11 cellular contexts compared by ENCODE assay signal in genomic region chr21:32131960-32132359, GRCh38.
A peak's percentile ranks its signal among the peaks of the same experiment; 100 is the strongest.
DNase-seq lines count a peak whose midpoint lies in the region; FAIRE-seq and TF ChIP-seq lines count a peak whose summit lies in the region.
"Had no signal": no experiment of that assay in that cellular context is flagged by ENCODE, and none has a peak within 500 bp of the region (broad histone marks: within the 10 kb centered on the region; RNA-seq: fewer than 3 reads in every experiment).

No MANE protein-coding gene starts in this region.

- H3K27me3 ChIP-seq in mammary epithelial cell (ENCODE audit: insufficient read depth, low read length) (no peaks in the 10 kb centered on the region), adrenal gland (no peaks in the 10 kb centered on the region), hepatocyte (no peaks in the 10 kb centered on the region)
- H3K27me3 ChIP-seq: upper lobe of left lung had no signal

- H3K9me3 ChIP-seq in mammary epithelial cell (replicated peaks; ENCODE audit: insufficient read depth, low read length) (peaks cover 8% of the 10 kb centered on the region), adrenal gland (replicated peaks in 1 of 3) (no peaks in the 10 kb centered on the region), hepatocyte (ENCODE audit: low read depth) (no peaks in the 10 kb centered on the region)

- FAIRE-seq in GM12891 (lab: Jason Lieb, UNC) = no peak

- no peak overlapping the region for H3K9ac ChIP-seq in mammary epithelial cell (ENCODE audit: insufficient read depth, low read length)

- H2AFZ ChIP-seq in mammary epithelial cell (ENCODE audit: low read depth, low read length) (no peak overlapping the region), hepatocyte (no peak overlapping the region)

- H3K79me2 ChIP-seq in mammary epithelial cell (ENCODE audit: insufficient read depth, low read length) (no peaks in the 10 kb centered on the region), hepatocyte (no peaks in the 10 kb centered on the region)

- intact Hi-C loops in mammary epithelial cell (cut with micrococcal nuclease) (no loop called here), adrenal gland (cut with DNase I) (no loop called here)

- H4K20me1 ChIP-seq in mammary epithelial cell (ENCODE audit: insufficient read depth, low read length) (no peaks in the 10 kb centered on the region), hepatocyte (ENCODE audit: insufficient read depth, poor library complexity, severe bottlenecking) (no peaks in the 10 kb centered on the region)

- in situ Hi-C loops in T47D (cut with HindIII; ENCODE audit: low pct_unique_long_range_greater_than_20kb, low sequenced_read_pairs) = no loop called here
- in situ Hi-C loops in mammary epithelial cell (cut with MboI; ENCODE audit: low sequenced_read_pairs in 2 of 2) = no loop called here

- no TSS peak for BruUV-seq in mammary epithelial cell (replicated peaks; lab: Mats Ljungman, UMichigan)

- no peak for TF ChIP-seq POLR2A in adrenal gland (IDR thresholded peaks at IDR 0.05)
- no peak for TF ChIP-seq POLR2A in GM12891 (IDR thresholded peaks at IDR 0.05; ENCODE audit: low read depth, low read length)

- H3K4me1 ChIP-seq in mammary epithelial cell (ENCODE audit: insufficient read depth, low read length) = no peaks in the 10 kb centered on the region
- peaks cover 0 to 10% of the 10 kb centered on the region in 2 donors for H3K4me1 ChIP-seq in adrenal gland (replicated peaks in 1 of 2)
- H3K4me1 ChIP-seq in hepatocyte (ENCODE audit: insufficient read depth) = peaks cover 13% of the 10 kb centered on the region
- H3K4me1 ChIP-seq: upper lobe of left lung had no signal

- DNase-seq in T47D (ENCODE audit: low read depth in 1 of 2, low spot score in 1 of 2) (peak; percentile 26 to 64), mammary epithelial cell (no peak), adrenal gland (peak in 6 of 7 donors; percentile 20 to 62 (median 30)), hepatocyte (ENCODE audit: low spot score) (peak; percentile 43), GM12891 (ENCODE audit: insufficient read length, low spot score) (no peak), amniotic stem cell (lab: John Stamatoyannopoulos, UW) (no peak), inferior parietal cortex (ENCODE audit: extremely low spot score) (no peak), T1000 (lab: John Stamatoyannopoulos, UW) (no peak)
- DNase-seq: ACHN; activated naive CD8-positive, alpha-beta T cell treated with anti-CD3 and anti-CD28 coated beads, Interleukin-2, amount 50 U/mL, for 24 hours; upper lobe of left lung had no signal

- WGBS in mammary epithelial cell (ENCODE audit: low coverage, missing lambda C conversion rate) = 58% methylated on average over 5 of the region's 5 CpGs
- WGBS in adrenal gland, 4 donors = 33 to 55% (median 51%) methylated on average over 5 of the region's 5 CpGs
- 57% methylated on average over 5 of the region's 5 CpGs for WGBS in hepatocyte (ENCODE audit: low lambda C conversion rate, missing lambda C conversion rate)

- no peaks in the 10 kb centered on the region for H3K9me2 ChIP-seq in hepatocyte (replicated peaks; ENCODE audit: insufficient read depth)

- H3K27ac ChIP-seq in mammary epithelial cell (ENCODE audit: insufficient read depth, low read depth, low read length) = no peak overlapping the region
- no peak overlapping the region for H3K27ac ChIP-seq in adrenal gland
- no peak overlapping the region for H3K27ac ChIP-seq in hepatocyte
- H3K27ac ChIP-seq: upper lobe of left lung had no signal

- no peaks in the 10 kb centered on the region for H3K36me3 ChIP-seq in mammary epithelial cell (ENCODE audit: insufficient read depth, low read length)
- no peaks in the 10 kb centered on the region for H3K36me3 ChIP-seq in adrenal gland (replicated peaks in 1 of 2)
- H3K36me3 ChIP-seq in hepatocyte (replicated peaks; ENCODE audit: insufficient read depth, low read depth) = no peaks in the 10 kb centered on the region
- H3K36me3 ChIP-seq: upper lobe of left lung had no signal

- CTCF ChIA-PET in mammary epithelial cell (lab: Charles Lee; ENCODE audit: low non-redundant PET) = no interaction called here

- no peak for TF ChIP-seq CTCF in mammary epithelial cell (conservative IDR thresholded peaks at IDR 0.05 in 1 of 2, IDR thresholded peaks at IDR 0.05 in 1 of 2; ENCODE audit: extremely low read depth in 1 of 2, insufficient read depth in 1 of 2, low read depth in 1 of 2, low read length in 2 of 2)
- TF ChIP-seq CTCF in adrenal gland (IDR thresholded peaks at IDR 0.05) = no peak
- TF ChIP-seq CTCF in hepatocyte (IDR thresholded peaks at IDR 0.05; ENCODE audit: poor library complexity) = no peak

- H3K4me3 ChIP-seq in mammary epithelial cell (replicated peaks in 1 of 3; ENCODE audit: insufficient read depth in 1 of 3, low read depth in 2 of 3, low read length in 3 of 3) = no peak overlapping the region
- no peak overlapping the region for H3K4me3 ChIP-seq in adrenal gland
- H3K4me3 ChIP-seq in hepatocyte = no peak overlapping the region
- H3K4me3 ChIP-seq: upper lobe of left lung had no signal

- H3K4me2 ChIP-seq in mammary epithelial cell (ENCODE audit: insufficient read depth, low read depth, low read length) (no peak overlapping the region), hepatocyte (no peak overlapping the region)

- dilution Hi-C loops in mammary epithelial cell (cut with HindIII; ENCODE audit: low sequenced_read_pairs) = no loop called here

TF ChIP-seq in GM12891, 5 proteins besides CTCF, POLR2A, EP300 and RAD21:
- no peak for TF ChIP-seq POLR2AphosphoS5 (IDR thresholded peaks at IDR 0.05; ENCODE audit: low read depth, low read length)
- TF ChIP-seq TAF1 (IDR thresholded peaks at IDR 0.05; ENCODE audit: low read depth, low read length) = no peak
- no peak for TF ChIP-seq SPI1 (IDR thresholded peaks at IDR 0.05; ENCODE audit: low read depth, low read length)
- no peak for TF ChIP-seq PAX5 (IDR thresholded peaks at IDR 0.05; ENCODE audit: insufficient read depth, low read length, severe bottlenecking)
- TF ChIP-seq POU2F2 (IDR thresholded peaks at IDR 0.05; ENCODE audit: low read depth, low read length) = no peak

Comparison
In these comparisons a context has a peak if more than half of its experiments do, and no peak if none do; other contexts are left out.
1. DNase-seq: peak in T47D (2 of 2), adrenal gland (6 of 7) and hepatocyte (single experiment); none in mammary epithelial cell (single experiment), GM12891 (single experiment), amniotic stem cell (single experiment), inferior parietal cortex (single experiment) and T1000 (single experiment).